In the genomic region with DNA sequence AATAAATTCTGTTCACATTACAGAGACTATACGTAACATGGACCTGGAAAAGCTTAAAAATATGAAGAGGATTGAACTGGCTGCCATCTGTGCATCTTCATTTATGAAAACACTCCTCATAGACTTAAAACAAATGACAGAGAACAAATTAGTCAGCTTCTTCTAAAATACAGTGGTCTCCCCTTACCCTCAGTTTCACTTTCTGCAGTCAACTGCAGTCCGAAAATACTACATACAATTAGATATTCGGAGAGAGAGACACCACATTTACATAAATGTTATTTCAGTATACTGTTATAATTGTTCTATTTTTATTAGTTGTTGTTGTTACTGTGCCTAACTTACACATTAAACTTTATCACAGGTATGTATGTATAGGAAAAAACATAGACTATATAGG, we compare ENCODE assay signal across 16 cellular contexts. TPM values are rescaled to one million over a fixed set of nuclear protein-coding genes. Genes with fewer than 3 reads are reported as not detected.
DNase-seq lines count a peak whose midpoint lies in the region; ATAC-seq, FAIRE-seq and TF ChIP-seq lines count a peak whose summit lies in the region.
"Had no signal": no experiment of that assay in that cellular context is flagged by ENCODE, and none has a peak within 500 bp of the region (broad histone marks: within the 10 kb centered on the region; RNA-seq: fewer than 3 reads in every experiment).

No MANE protein-coding gene starts in this region.

- H3K27ac ChIP-seq in HepG2 (ENCODE audit: extremely low read length, insufficient read depth, low read length) (no peak overlapping the region), lower lobe of right lung (no peak overlapping the region)
- H3K27ac ChIP-seq: foreskin keratinocyte had no signal

- no peak overlapping the region for H3K9ac ChIP-seq in HepG2 (ENCODE audit: insufficient read depth, low read depth, low read length)

- no peak overlapping the region for H3K4me3 Mint-ChIP-seq in activated T-cell treated with anti-CD3 and anti-CD28 coated beads, Interleukin-2, amount 50 U/mL, for 72 hours
- H3K4me3 Mint-ChIP-seq: activated CD8-positive, alpha-beta T cell treated with anti-CD3 and anti-CD28 coated beads, Interleukin-2, amount 10 ng/mL, durations not matched to agents 7 days and 5 days; CD14-positive monocyte had no signal

- peaks cover 37% of the 10 kb centered on the region for H3K4me1 Mint-ChIP-seq in activated T-cell treated with anti-CD3 and anti-CD28 coated beads, Interleukin-2, amount 50 U/mL, for 72 hours (ENCODE audit: low read depth)

- POLR2A ChIA-PET in HepG2 (lab: Yijun Ruan, JAX): interaction anchor here (1.5 to 1.7 kb wide), 2 partner anchors 16 to 174 kb away, joined by 3 to 4 read pairs; no protein-coding TSS in a partner anchor

- WGBS in HepG2 (ENCODE audit: low lambda C conversion rate): 98% methylated on average over 3 of the region's 3 CpGs

- intact Hi-C loops in HepG2 (cut with micrococcal nuclease; ENCODE audit: unreplicated experiment): loop anchor here (5.0 kb wide), 1 partner anchor 35 kb away; no protein-coding TSS in a partner anchor
- intact Hi-C loops in lower lobe of right lung (cut with DNase I): no loop called here

- peak overlapping the region; percentile 60 for H3K27ac Mint-ChIP-seq in activated T-cell treated with anti-CD3 and anti-CD28 coated beads, Interleukin-2, amount 50 U/mL, for 72 hours
- H3K27ac Mint-ChIP-seq: activated CD8-positive, alpha-beta T cell treated with anti-CD3 and anti-CD28 coated beads, Interleukin-2, amount 10 ng/mL, durations not matched to agents 7 days and 5 days; CD14-positive monocyte had no signal

- H2AFZ ChIP-seq in HepG2 (ENCODE audit: low read length): no peak overlapping the region

- H3K4me3 ChIP-seq in HepG2 (replicated peaks in 1 of 3; ENCODE audit: insufficient read depth in 1 of 3, low read depth in 2 of 3, low read length in 3 of 3) (no peak overlapping the region), lower lobe of right lung (no peak overlapping the region)
- H3K4me3 ChIP-seq: HAP-1 had no signal

- peaks cover 20% of the 10 kb centered on the region for H4K20me1 ChIP-seq in HepG2 (ENCODE audit: insufficient read depth, low read length)

- no peak for TF ChIP-seq RAD21 in HepG2 (CRISPR knock-in tag; IDR thresholded peaks at IDR 0.05)

- TF ChIP-seq CTCF in HepG2 (CRISPR knock-in tag; IDR thresholded peaks at IDR 0.05): no peak
- no peak for TF ChIP-seq CTCF in lower lobe of right lung (IDR thresholded peaks at IDR 0.05)
- TF ChIP-seq CTCF in GM13976 (IDR thresholded peaks at IDR 0.05; ENCODE audit: borderline replicate concordance, control extremely low read depth, extremely low read depth, insufficient read depth, missing control alignments): no peak

- no peak for TF ChIP-seq POLR2A in HepG2 (IDR thresholded peaks at IDR 0.05; ENCODE audit: insufficient read depth in 1 of 2, low read depth in 2 of 2, low read length in 2 of 2)

- peaks cover 5 to 13% of the 10 kb centered on the region in 2 donors for H3K36me3 Mint-ChIP-seq in activated T-cell treated with anti-CD3 and anti-CD28 coated beads, Interleukin-2, amount 50 U/mL, for 72 hours (ENCODE audit: insufficient read depth in 2 of 2)

- H3K9me3 ChIP-seq in HepG2 (ENCODE audit: low read length): no peaks in the 10 kb centered on the region
- H3K9me3 ChIP-seq in lower lobe of right lung: no peaks in the 10 kb centered on the region
- H3K9me3 ChIP-seq: HAP-1 had no signal

- H3K27me3 Mint-ChIP-seq in activated T-cell treated with anti-CD3 and anti-CD28 coated beads, Interleukin-2, amount 50 U/mL, for 72 hours (ENCODE audit: low read depth): no peaks in the 10 kb centered on the region

- TF ChIP-seq EP300 in HepG2 (IDR thresholded peaks at IDR 0.05; ENCODE audit: low read depth in 2 of 2, low read length in 2 of 2): no peak
- no peak for TF ChIP-seq EP300 in HepG2 (CRISPR knock-in tag; IDR thresholded peaks at IDR 0.05; ENCODE audit: borderline replicate concordance)

- H3K36me3 ChIP-seq in HepG2 (replicated peaks in 1 of 2; ENCODE audit: control insufficient read depth in 1 of 2, insufficient read depth in 2 of 2, low read length in 2 of 2) (peaks cover 6 to 49% of the 10 kb centered on the region in 2 experiments), lower lobe of right lung (peaks cover 68% of the 10 kb centered on the region)

- 0 out of 2 replicates have a peak overlapping the region, but pooled peaks have one; percentile 22 for H3K4me2 ChIP-seq in HepG2 (ENCODE audit: low read depth, low read length)

- H3K27me3 ChIP-seq in HepG2 (ENCODE audit: control insufficient read depth in 1 of 2, insufficient read depth in 2 of 2, low read length in 2 of 2): no peaks in the 10 kb centered on the region; a peak in 1 of 5 replicates
- H3K27me3 ChIP-seq in lower lobe of right lung (ENCODE audit: low read depth): no peaks in the 10 kb centered on the region
- H3K27me3 ChIP-seq: foreskin keratinocyte had no signal

- no TSS peak for BruUV-seq in HepG2 (replicated peaks; lab: Mats Ljungman, UMichigan)

- FAIRE-seq in HepG2 (lab: Jason Lieb, UNC): no peak
- FAIRE-seq: A204.1 had no signal

- H3K79me2 ChIP-seq in HepG2 (ENCODE audit: insufficient read depth, low read length): peaks cover 58% of the 10 kb centered on the region

- CTCF ChIA-PET in HepG2 (lab: Yijun Ruan, JAX; ENCODE audit: low intra/inter-chr PET ratio, low total read pairs): no interaction called here

- peaks cover 51% of the 10 kb centered on the region for H3K4me1 ChIP-seq in HepG2 (ENCODE audit: insufficient read depth, low read length)
- peaks cover 28% of the 10 kb centered on the region for H3K4me1 ChIP-seq in lower lobe of right lung

- ATAC-seq in activated T-cell treated with anti-CD3 and anti-CD28 coated beads, Interleukin-2, amount 50 U/mL, for 72 hours (replicated peaks in 1 of 2): no peak
- ATAC-seq in GM21423 (IDR thresholded peaks at IDR 0.05; ENCODE audit: unreplicated experiment) (peak; percentile 61), HG03066 (IDR thresholded peaks at IDR 0.05; ENCODE audit: low read depth, unreplicated experiment) (peak; percentile 56), HepG2 (no peak), lower lobe of right lung (no peak)
- ATAC-seq: activated CD8-positive, alpha-beta T cell treated with anti-CD3 and anti-CD28 coated beads, Interleukin-2, amount 10 ng/mL, durations not matched to agents 7 days and 5 days; foreskin keratinocyte had no signal

- in situ Hi-C loops in HepG2 (cut with HindIII; ENCODE audit: extremely low pct_ligation_motif_present, low pct_unique_long_range_greater_than_20kb): no loop called here
- in situ Hi-C loops in GM13976 (cut with MboI; ENCODE audit: low sequenced_read_pairs, unreplicated experiment): no loop called here

- no peaks in the 10 kb centered on the region for H3K9me3 Mint-ChIP-seq in activated T-cell treated with anti-CD3 and anti-CD28 coated beads, Interleukin-2, amount 50 U/mL, for 72 hours
- H3K9me3 Mint-ChIP-seq: CD14-positive monocyte had no signal

- DNase-seq in activated T-cell treated with anti-CD3 and anti-CD28 coated beads, Interleukin-2, amount 50 U/mL, for 72 hours: no peak
- DNase-seq in activated T-cell treated with anti-CD3 and anti-CD28 coated beads, Interleukin-2, amount 50 U/mL, for 48 hours: no peak
- DNase-seq in HepG2 (ENCODE audit: low spot score) (no peak), NCI-H510A treated with DMSO at 0.1 percent for 48 hours (lab: John Stamatoyannopoulos, UW) (no peak), lower lobe of right lung (no peak), GM13976 (ENCODE audit: low spot score) (no peak)
- DNase-seq: activated CD8-positive, alpha-beta T cell treated with anti-CD3 and anti-CD28 coated beads, Interleukin-2, amount 10 ng/mL, durations not matched to agents 7 days and 5 days; anterior cingulate cortex; foreskin keratinocyte; NCI-H2081; stimulated activated naive CD4-positive, alpha-beta T cell treated with Interleukin-2 at 50 U/mL for 16 hours had no signal

RNA-seq across cellular contexts. Expression of gene RNF103, which starts 6.5 kb away (rescaled TPM):
- 10 to 100 TPM; 17.4 to 24.8 TPM for total RNA-seq in activated T-cell treated with anti-CD3 and anti-CD28 coated beads, Interleukin-2, amount 50 U/mL, for 72 hours
- total RNA-seq in HepG2 (2016; rRNA removed; fragmentation: Illumina TruSeq; extraction: Trizol) (12.6 and 19.8 TPM in 2 replicates), lower lobe of right lung (23.3 TPM)
- 1.5 and 1.9 TPM in 2 replicates for total RNA-seq in HepG2 (2016; cell fraction: cytosol; rRNA removed; fragmentation: Illumina TruSeq; extraction: Trizol; ENCODE audit: low read depth)
- 11.0 and 21.0 TPM in 2 replicates for total RNA-seq in HepG2 (2016; cell fraction: insoluble cytoplasmic fraction; rRNA removed; fragmentation: Illumina TruSeq; extraction: Trizol)
- total RNA-seq in HepG2 (2016; cell fraction: membrane; rRNA removed; fragmentation: Illumina TruSeq; extraction: Trizol): 6.1 and 6.2 TPM in 2 replicates
- total RNA-seq in HepG2 (2016; cell fraction: nucleus; rRNA removed; fragmentation: Illumina TruSeq; extraction: Trizol): 39.4 and 41.8 TPM in 2 replicates
- polyA plus RNA-seq in HepG2 (2011; rRNA removed): 19.6 and 21.1 TPM in 2 replicates
- 8.2 and 16.0 TPM in 2 replicates for polyA plus RNA-seq in HepG2 (2011; cell fraction: cytosol; rRNA removed)
- 22.3 and 24.0 TPM in 2 replicates for polyA plus RNA-seq in HepG2 (2011; cell fraction: nucleus; rRNA removed)
- polyA plus RNA-seq in HepG2 (2012): 38.7 and 39.1 TPM in 2 replicates
- 1.5 and 1.6 TPM in 2 replicates for polyA plus RNA-seq in HepG2 (2016; cell fraction: cytosol; fragmentation: Illumina TruSeq; extraction: Trizol; ENCODE audit: low read depth)
- polyA plus RNA-seq in HepG2 (2016; cell fraction: insoluble cytoplasmic fraction; fragmentation: Illumina TruSeq; extraction: Trizol; ENCODE audit: low read depth): 11.7 and 15.5 TPM in 2 replicates
- 4.1 and 4.3 TPM in 2 replicates for polyA plus RNA-seq in HepG2 (2016; cell fraction: membrane; fragmentation: Illumina TruSeq; extraction: Trizol; ENCODE audit: low read depth)
- polyA plus RNA-seq in HepG2 (2016; cell fraction: nucleus; fragmentation: Illumina TruSeq; extraction: Trizol; ENCODE audit: insufficient read depth, low read depth): 43.3 and 45.1 TPM in 2 replicates
- 5.0 and 18.9 TPM in 2 replicates for polyA minus RNA-seq in HepG2 (2011; rRNA and poly(A)+ RNA removed; ENCODE audit: low replicate concordance)
- 22.4 and 27.3 TPM in 2 replicates for polyA minus RNA-seq in HepG2 (2011; cell fraction: cytosol; rRNA and poly(A)+ RNA removed)
- polyA minus RNA-seq in HepG2 (2011; cell fraction: nucleus; rRNA and poly(A)+ RNA removed): 136 and 137 TPM in 2 replicates

RNA-seq across cellular contexts. Expression of gene CHMP3, which starts 53.9 kb away (rescaled TPM):
- 10 to 100 TPM; 59.6 to 60.2 TPM for total RNA-seq in activated T-cell treated with anti-CD3 and anti-CD28 coated beads, Interleukin-2, amount 50 U/mL, for 72 hours
- total RNA-seq in HepG2 (2016; rRNA removed; fragmentation: Illumina TruSeq; extraction: Trizol) (114 and 154 TPM in 2 replicates), lower lobe of right lung (140 TPM)
- total RNA-seq in HepG2 (2016; cell fraction: cytosol; rRNA removed; fragmentation: Illumina TruSeq; extraction: Trizol; ENCODE audit: low read depth): 71.2 and 80.6 TPM in 2 replicates
- total RNA-seq in HepG2 (2016; cell fraction: insoluble cytoplasmic fraction; rRNA removed; fragmentation: Illumina TruSeq; extraction: Trizol): 108 and 156 TPM in 2 replicates
- total RNA-seq in HepG2 (2016; cell fraction: membrane; rRNA removed; fragmentation: Illumina TruSeq; extraction: Trizol): 138 and 146 TPM in 2 replicates
- 48.2 and 51.8 TPM in 2 replicates for total RNA-seq in HepG2 (2016; cell fraction: nucleus; rRNA removed; fragmentation: Illumina TruSeq; extraction: Trizol)
- polyA plus RNA-seq in HepG2 (2011; rRNA removed): 53.9 and 64.1 TPM in 2 replicates
- polyA plus RNA-seq in HepG2 (2011; cell fraction: cytosol; rRNA removed): 41.7 and 60.7 TPM in 2 replicates
- polyA plus RNA-seq in HepG2 (2011; cell fraction: nucleus; rRNA removed): 13.1 and 19.6 TPM in 2 replicates
- polyA plus RNA-seq in HepG2 (2012): 82.9 and 84.9 TPM in 2 replicates
- 151 and 156 TPM in 2 replicates for polyA plus RNA-seq in HepG2 (2016; cell fraction: cytosol; fragmentation: Illumina TruSeq; extraction: Trizol; ENCODE audit: low read depth)
- 190 and 193 TPM in 2 replicates for polyA plus RNA-seq in HepG2 (2016; cell fraction: insoluble cytoplasmic fraction; fragmentation: Illumina TruSeq; extraction: Trizol; ENCODE audit: low read depth)
- 182 and 183 TPM in 2 replicates for polyA plus RNA-seq in HepG2 (2016; cell fraction: membrane; fragmentation: Illumina TruSeq; extraction: Trizol; ENCODE audit: low read depth)
- 65.8 and 79.0 TPM in 2 replicates for polyA plus RNA-seq in HepG2 (2016; cell fraction: nucleus; fragmentation: Illumina TruSeq; extraction: Trizol; ENCODE audit: insufficient read depth, low read depth)
- polyA minus RNA-seq in HepG2 (2011; rRNA and poly(A)+ RNA removed; ENCODE audit: low replicate concordance): 27.5 and 37.8 TPM in 2 replicates
- 26.5 and 29.3 TPM in 2 replicates for polyA minus RNA-seq in HepG2 (2011; cell fraction: cytosol; rRNA and poly(A)+ RNA removed)
- polyA minus RNA-seq in HepG2 (2011; cell fraction: nucleus; rRNA and poly(A)+ RNA removed): 32.2 and 43.8 TPM in 2 replicates

Comparison
In these comparisons a context has a peak if more than half of its experiments do, and no peak if none do; other contexts are left out.
1. ATAC-seq: peak in GM21423 (single experiment) and HG03066 (single experiment); none in activated T-cell treated with anti-CD3 and anti-CD28 coated beads, Interleukin-2, amount 50 U/mL, for 72 hours (0 of 2), HepG2 (single experiment) and lower lobe of right lung (0 of 2).